ENCODE assay signal across 37 cellular contexts in the genomic region with DNA sequence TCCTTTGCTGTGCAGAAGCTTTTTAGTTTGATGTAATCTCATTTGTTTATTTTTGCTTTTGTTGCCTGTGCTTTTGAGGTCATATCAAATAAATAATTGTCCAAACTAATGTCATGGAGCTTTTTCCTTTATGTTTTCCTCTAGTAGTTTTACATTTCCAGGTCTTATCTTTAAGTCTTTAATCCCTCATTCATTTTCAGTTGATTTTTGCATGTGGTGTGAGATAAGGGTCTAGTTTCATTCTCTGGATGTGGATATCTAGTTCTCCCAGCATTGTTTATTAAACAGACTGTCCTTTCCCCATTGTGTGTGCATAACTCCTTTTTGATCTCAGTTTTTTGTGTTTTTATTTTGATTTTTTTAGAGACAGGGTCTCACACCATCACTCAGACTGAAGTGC.
"Had no signal": no experiment of that assay in that cellular context is flagged by ENCODE, and none has a peak within 500 bp of the region (broad histone marks: within the 10 kb centered on the region; RNA-seq: fewer than 3 reads in every experiment).

No MANE protein-coding gene starts in this region.

- H3K4me1 ChIP-seq: adrenal gland, body of pancreas, breast epithelium had no signal

- H3K4me1 Mint-ChIP-seq: activated T-helper 17 cell treated with anti-CD3 and anti-CD28 coated beads, Interleukin-2, amount 50 U/mL, for 72 hours had no signal

- H3K27me3 ChIP-seq: body of pancreas, brain microvascular endothelial cell had no signal

- H3K27me3 Mint-ChIP-seq: activated B cell treated with CpG ODN at 0.5 μM for 24 hours; activated CD4-positive, alpha-beta memory T cell treated with anti-CD3 and anti-CD28 coated beads for 36 hours; activated CD4-positive, alpha-beta T cell treated with anti-CD3 and anti-CD28 coated beads, Interleukin-2, amount 10 ng/mL, durations not matched to agents 24 days and 14 days; activated CD8-positive, alpha-beta T cell treated with anti-CD3 and anti-CD28 coated beads for 36 hours; activated naive CD8-positive, alpha-beta T cell treated with anti-CD3 and anti-CD28 coated beads for 36 hours; activated T-helper 17 cell treated with anti-CD3 and anti-CD28 coated beads, Interleukin-2, amount 50 U/mL, for 72 hours had no signal

- ATAC-seq: activated CD8-positive, alpha-beta T cell treated with anti-CD3 and anti-CD28 coated beads for 36 hours; activated naive CD4-positive, alpha-beta T cell treated with anti-CD3 and anti-CD28 coated beads, Interleukin-2, amount 50 U/mL, for 72 hours; activated T-cell treated with anti-CD3 and anti-CD28 coated beads, Interleukin-2, amount 50 U/mL, for 4 hours; activated T-cell treated with anti-CD3 and anti-CD28 coated beads, Interleukin-2, amount 50 U/mL, for 72 hours; activated T-helper 17 cell treated with anti-CD3 and anti-CD28 coated beads, Interleukin-2, amount 50 U/mL, for 72 hours; body of pancreas had no signal

- FAIRE-seq: astrocyte, TTC549 had no signal

- H3K27ac Mint-ChIP-seq: activated B cell treated with CpG ODN at 0.5 μM for 24 hours; activated CD4-positive, alpha-beta memory T cell treated with anti-CD3 and anti-CD28 coated beads for 36 hours; activated CD4-positive, alpha-beta T cell treated with anti-CD3 and anti-CD28 coated beads, Interleukin-2, amount 10 ng/mL, durations not matched to agents 24 days and 14 days; activated CD8-positive, alpha-beta T cell treated with anti-CD3 and anti-CD28 coated beads for 36 hours; activated naive CD4-positive, alpha-beta T cell treated with anti-CD3 and anti-CD28 coated beads for 36 hours; activated naive CD4-positive, alpha-beta T cell treated with anti-CD3 and anti-CD28 coated beads, Interleukin-2, amount 50 U/mL, for 72 hours; activated naive CD8-positive, alpha-beta T cell treated with anti-CD3 and anti-CD28 coated beads for 36 hours; activated T-cell treated with anti-CD3 and anti-CD28 coated beads, Interleukin-2, amount 50 U/mL, for 72 hours; activated T-helper 1 cell treated with anti-CD3 and anti-CD28 coated beads, Interleukin-12 subunit alpha, Interleukin-12 subunit beta, Interleukin-2, Interleukin-4 antibody, amounts not matched to agents 30 ng/mL and 10 ng/mL and 1 ng/mL, durations not matched to agents 14 hours and 24 hours and 36 hours; activated T-helper 17 cell treated with anti-CD3 and anti-CD28 coated beads, Interleukin-2, amount 50 U/mL, for 72 hours; T-helper 1 cell treated with Interleukin-12 subunit alpha and Interleukin-12 subunit beta and Interleukin-4 antibody, amounts not matched to agents 30 μg/mL and 1 μg/mL, for 36 hours; T-helper 2 cell treated with Interferon-gamma antibody and Interleukin-4, amounts not matched to agents 5 μg/mL and 100 μg/mL, for 36 hours had no signal

- H3K27ac ChIP-seq: adrenal gland, body of pancreas, brain microvascular endothelial cell, breast epithelium, VCaP had no signal

- H3K36me3 Mint-ChIP-seq: activated CD4-positive, alpha-beta memory T cell treated with anti-CD3 and anti-CD28 coated beads for 36 hours; activated naive CD4-positive, alpha-beta T cell treated with anti-CD3 and anti-CD28 coated beads, Interleukin-2, amount 50 U/mL, for 72 hours; activated naive CD8-positive, alpha-beta T cell treated with anti-CD3 and anti-CD28 coated beads for 36 hours had no signal

- H3K9me3 Mint-ChIP-seq: activated B cell treated with CpG ODN at 0.5 μM for 24 hours; activated CD4-positive, alpha-beta memory T cell treated with anti-CD3 and anti-CD28 coated beads for 36 hours; activated CD4-positive, alpha-beta T cell treated with anti-CD3 and anti-CD28 coated beads, Interleukin-2, amount 10 ng/mL, durations not matched to agents 24 days and 14 days; activated CD8-positive, alpha-beta T cell treated with anti-CD3 and anti-CD28 coated beads for 36 hours; activated naive CD4-positive, alpha-beta T cell treated with anti-CD3 and anti-CD28 coated beads for 36 hours; activated naive CD4-positive, alpha-beta T cell treated with anti-CD3 and anti-CD28 coated beads, Interleukin-2, amount 50 U/mL, for 72 hours; activated naive CD8-positive, alpha-beta T cell treated with anti-CD3 and anti-CD28 coated beads for 36 hours; activated T-cell treated with anti-CD3 and anti-CD28 coated beads, Interleukin-2, amount 50 U/mL, for 4 hours; activated T-cell treated with anti-CD3 and anti-CD28 coated beads, Interleukin-2, amount 50 U/mL, for 72 hours; activated T-helper 1 cell treated with anti-CD3 and anti-CD28 coated beads, Interleukin-12 subunit alpha, Interleukin-12 subunit beta, Interleukin-2, Interleukin-4 antibody, amounts not matched to agents 30 ng/mL and 10 ng/mL and 1 ng/mL, durations not matched to agents 14 hours and 24 hours and 36 hours; activated T-helper 17 cell treated with anti-CD3 and anti-CD28 coated beads, Interleukin-2, amount 50 U/mL, for 72 hours; T-helper 1 cell treated with Interleukin-12 subunit alpha and Interleukin-12 subunit beta and Interleukin-4 antibody, amounts not matched to agents 30 μg/mL and 1 μg/mL, for 36 hours; T-helper 2 cell treated with Interferon-gamma antibody and Interleukin-4, amounts not matched to agents 5 μg/mL and 100 μg/mL, for 36 hours had no signal

- H3K4me3 ChIP-seq: adrenal gland, body of pancreas, breast epithelium had no signal

- DNase-seq: activated B cell treated with CpG ODN at 0.5 μM for 24 hours; activated CD4-positive, alpha-beta memory T cell treated with anti-CD3 and anti-CD28 coated beads for 36 hours; activated CD4-positive, alpha-beta T cell treated with anti-CD3 and anti-CD28 coated beads for 4 hours; activated CD4-positive, alpha-beta T cell treated with anti-CD3 and anti-CD28 coated beads, Interleukin-2, amount 10 ng/mL, durations not matched to agents 24 days and 14 days; activated CD4-positive, alpha-beta T cell treated with anti-CD3 and anti-CD28 coated beads, Interleukin-2, amount 50 U/mL, for 1 hour; activated CD4-positive, alpha-beta T cell treated with anti-CD3 and anti-CD28 coated beads, Interleukin-2, amount 50 U/mL, for 4 hours; activated CD4-positive, CD25-positive, alpha-beta regulatory T cell treated with anti-CD3 and anti-CD28 coated beads, Interleukin-2, amount 50 U/mL, for 72 hours; activated CD8-positive, alpha-beta memory T cell treated with anti-CD3 and anti-CD28 coated beads, Interleukin-2, amount 50 U/mL, for 4 hours; activated CD8-positive, alpha-beta T cell treated with anti-CD3 and anti-CD28 coated beads for 36 hours; activated effector memory CD4-positive, alpha-beta T cell treated with anti-CD3 and anti-CD28 coated beads, Interleukin-2, amount 50 U/mL, for 16 hours; activated gamma-delta T cell treated with Interleukin-2 at 50 U/mL for 16 hours; activated naive CD4-positive, alpha-beta T cell; activated naive CD4-positive, alpha-beta T cell treated with anti-CD3 and anti-CD28 coated beads for 36 hours; activated naive CD4-positive, alpha-beta T cell treated with anti-CD3 and anti-CD28 coated beads, Interleukin-2, amount 50 U/mL, for 16 hours; activated naive CD8-positive, alpha-beta T cell treated with anti-CD3 and anti-CD28 coated beads for 36 hours; activated T-cell treated with anti-CD3 and anti-CD28 coated beads for 4 hours; activated T-cell treated with anti-CD3 and anti-CD28 coated beads, Interleukin-2, amount 50 U/mL, for 1 hour; activated T-cell treated with anti-CD3 and anti-CD28 coated beads, Interleukin-2, amount 50 U/mL, for 4 hours; activated T-cell treated with anti-CD3 and anti-CD28 coated beads, Interleukin-2, amount 50 U/mL, for 72 hours; adrenal gland; amniotic stem cell; aorta; body of pancreas; brain microvascular endothelial cell; central memory CD4-positive, alpha-beta T cell; T-helper 1 cell; T-helper 2 cell; T-helper 9 cell had no signal

- H3K4me3 Mint-ChIP-seq: activated B cell treated with CpG ODN at 0.5 μM for 24 hours; activated CD4-positive, alpha-beta memory T cell treated with anti-CD3 and anti-CD28 coated beads for 36 hours; activated CD4-positive, alpha-beta T cell treated with anti-CD3 and anti-CD28 coated beads, Interleukin-2, amount 10 ng/mL, durations not matched to agents 24 days and 14 days; activated CD8-positive, alpha-beta T cell treated with anti-CD3 and anti-CD28 coated beads for 36 hours; activated naive CD4-positive, alpha-beta T cell treated with anti-CD3 and anti-CD28 coated beads for 36 hours; activated naive CD8-positive, alpha-beta T cell treated with anti-CD3 and anti-CD28 coated beads for 36 hours; activated T-cell treated with anti-CD3 and anti-CD28 coated beads, Interleukin-2, amount 50 U/mL, for 4 hours; activated T-cell treated with anti-CD3 and anti-CD28 coated beads, Interleukin-2, amount 50 U/mL, for 72 hours; activated T-helper 1 cell treated with anti-CD3 and anti-CD28 coated beads, Interleukin-12 subunit alpha, Interleukin-12 subunit beta, Interleukin-2, Interleukin-4 antibody, amounts not matched to agents 30 ng/mL and 10 ng/mL and 1 ng/mL, durations not matched to agents 14 hours and 24 hours and 36 hours; activated T-helper 17 cell treated with anti-CD3 and anti-CD28 coated beads, Interleukin-2, amount 50 U/mL, for 72 hours; T-helper 1 cell treated with Interleukin-12 subunit alpha and Interleukin-12 subunit beta and Interleukin-4 antibody, amounts not matched to agents 30 μg/mL and 1 μg/mL, for 36 hours; T-helper 2 cell treated with Interferon-gamma antibody and Interleukin-4, amounts not matched to agents 5 μg/mL and 100 μg/mL, for 36 hours had no signal

- H3K9me3 ChIP-seq: adrenal gland, body of pancreas, breast epithelium had no signal

- H3K36me3 ChIP-seq: adrenal gland, brain microvascular endothelial cell, breast epithelium had no signal
